Comparison of ENCODE assay signal across 10 cellular contexts in genomic region chr20:24227600-24227999, GRCh38.
"Had no signal": no experiment of that assay in that cellular context is flagged by ENCODE, and none has a peak within 500 bp of the region (broad histone marks: within the 10 kb centered on the region; RNA-seq: fewer than 3 reads in every experiment).

No MANE protein-coding gene starts in this region.

- H3K9ac ChIP-seq: GM23248 had no signal

- DNase-seq: GM23248, GOT3, H7, HFFc6, IMR-90, KG1 had no signal

- H3K4me1 ChIP-seq: HAP-1 had no signal

- ATAC-seq: HCT116, K562 had no signal

- H3K9me3 ChIP-seq: HAP-1 had no signal

- H2AFZ ChIP-seq: GM23248 had no signal

- H3K27ac ChIP-seq: GM23248, HL-60 had no signal

- H3K4me3 ChIP-seq: GM23248, HAP-1, K562 had no signal

- H3K36me3 ChIP-seq: HAP-1 had no signal
